ENCODE assay signal across 18 cellular contexts in the genomic region with DNA sequence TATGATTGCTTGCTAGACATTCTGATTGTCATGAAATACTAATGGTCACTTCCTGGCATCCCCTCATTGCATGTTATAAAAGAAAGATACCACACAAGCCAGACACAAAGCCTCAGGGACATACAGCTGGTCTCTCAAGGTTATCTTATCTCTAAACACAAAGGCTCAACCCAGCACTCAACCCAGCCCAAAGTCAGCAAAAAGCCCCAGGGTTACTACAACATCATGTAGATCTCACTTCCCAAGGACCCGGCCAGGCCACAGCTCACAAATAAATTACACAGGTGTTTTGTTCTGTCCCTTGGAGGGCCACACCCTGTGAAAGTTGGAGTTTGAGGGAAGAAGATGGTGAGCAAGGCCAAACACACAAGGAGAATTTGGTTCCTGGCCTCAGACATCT.
"Had no signal": no experiment of that assay in that cellular context is flagged by ENCODE, and none has a peak within 500 bp of the region (broad histone marks: within the 10 kb centered on the region; RNA-seq: fewer than 3 reads in every experiment).

No MANE protein-coding gene starts in this region.

- ATAC-seq: mucosa of descending colon; naive thymus-derived CD4-positive, alpha-beta T cell; natural killer cell treated with Interleukin-12 subunit alpha and Interleukin-12 subunit beta and Interleukin-15 and Interleukin-18, amount 100 ng/mL, for 72 hours; right lobe of liver; stimulated activated naive B cell treated with anti-CD40 and anti-IgM and Interleukin-4, amounts not matched to agents 10 μg/mL and 1 μg/mL and 100 μg/mL, for 72 hours; stimulated activated naive CD8-positive, alpha-beta T cell treated with anti-CD3 and anti-CD28 coated beads, Interleukin-15, Interleukin-2, amounts not matched to agents 100 U/mL and 50 U/mL, for 24 hours had no signal

- DNase-seq: left ventricle myocardium inferior; midbrain; mucosa of descending colon; naive thymus-derived CD4-positive, alpha-beta T cell; ovary; right lobe of liver; stimulated activated CD4-positive, alpha-beta T cell treated with anti-CD3 and anti-CD28 coated beads, Interleukin-1b, Interleukin-23, amount 100 ng/mL, for 48 hours; stimulated activated CD4-positive, alpha-beta T cell treated with anti-CD3 and anti-CD28 coated beads, Interleukin-2, amount 100 ng/mL, for 48 hours; stimulated activated CD4-positive, alpha-beta T cell treated with anti-CD3 and anti-CD28 coated beads, Interleukin-4, amount 100 ng/mL, for 4 hours; stimulated activated CD8-positive, alpha-beta memory T cell treated with anti-CD3 and anti-CD28 coated beads, Interleukin-4, amount 100 ng/mL, for 48 hours; stimulated activated naive B cell treated with anti-CD40 and anti-IgM and Interleukin-4, amounts not matched to agents 10 μg/mL and 1 μg/mL and 100 μg/mL, for 72 hours; stimulated activated naive CD8-positive, alpha-beta T cell treated with anti-CD3 and anti-CD28 coated beads, Interleukin-15, Interleukin-2, amounts not matched to agents 100 U/mL and 50 U/mL, for 24 hours; stomach; testis; thyroid gland; transverse colon; upper lobe of left lung had no signal
